11 cellular contexts compared by ENCODE assay signal in genomic region chr19:39144487-39145071, GRCh38. TPM values are rescaled to one million over a fixed set of nuclear protein-coding genes. Genes with fewer than 3 reads are reported as not detected.
A peak's percentile ranks its signal among the peaks of the same experiment; 100 is the strongest.
DNase-seq lines count a peak whose midpoint lies in the region; ATAC-seq, FAIRE-seq and TF ChIP-seq lines count a peak whose summit lies in the region.
"Had no signal": no experiment of that assay in that cellular context is flagged by ENCODE, and none has a peak within 500 bp of the region (broad histone marks: within the 10 kb centered on the region; RNA-seq: fewer than 3 reads in every experiment).

No MANE protein-coding gene starts in this region.

- H3K4me1 ChIP-seq in colonic mucosa = peaks cover 25% of the 10 kb centered on the region
- H3K4me1 ChIP-seq in small intestine (ENCODE audit: control insufficient read depth in 2 of 2, insufficient read depth in 1 of 2, low read depth in 1 of 2, low read length in 1 of 2) = peaks cover 6 to 10% of the 10 kb centered on the region in 2 donors

- peak; percentile 25 for DNase-seq in KBM-7
- DNase-seq in colonic mucosa = peak; percentile 59
- peak; percentile 56 for DNase-seq in left kidney (ENCODE audit: low read depth, low spot score)
- no peak for DNase-seq in small intestine
- DNase-seq in dedifferentiated amniotic fluid mesenchymal stem cell (ENCODE audit: extremely low spot score) = no peak
- no peak for DNase-seq in SIG-M5 treated with dmso at 0.1 percent for 504 hours (lab: John Stamatoyannopoulos, UW; ENCODE audit: unreplicated experiment)
- DNase-seq in NCI-H1930 (lab: John Stamatoyannopoulos, UW) = no peak
- DNase-seq: activated naive CD4-positive, alpha-beta T cell; NCI-H2107; T-helper 9 cell had no signal

- no peaks in the 10 kb centered on the region for H3K27me3 ChIP-seq in colonic mucosa
- no peaks in the 10 kb centered on the region for H3K27me3 ChIP-seq in small intestine (ENCODE audit: control insufficient read depth in 2 of 2, insufficient read depth in 2 of 2, low read length in 2 of 2)

- peak overlapping the region in 1 of 2 donors; percentile 69 for H3K9ac ChIP-seq in colonic mucosa (ENCODE audit: low read depth in 2 of 2, low read length in 2 of 2)

- H3K36me3 ChIP-seq in colonic mucosa = no peaks in the 10 kb centered on the region
- no peaks in the 10 kb centered on the region for H3K36me3 ChIP-seq in small intestine (ENCODE audit: control insufficient read depth in 2 of 2, insufficient read depth in 2 of 2, low read length in 2 of 2)

- H3K4me3 ChIP-seq in colonic mucosa (no peak overlapping the region), small intestine (ENCODE audit: low read depth in 1 of 2, low read length in 2 of 2) (no peak overlapping the region)

- 19 to 22% (median 21%) methylated on average over 6 of the region's 6 CpGs for WGBS in small intestine, 3 donors

- in situ Hi-C loops in KBM-7 (cut with MboI; ENCODE audit: low pct_unique_long_range_greater_than_20kb, low sequenced_read_pairs) = no loop called here

- TF ChIP-seq CTCF in colonic mucosa (IDR thresholded peaks at IDR 0.05) = no peak

- H3K27ac ChIP-seq in colonic mucosa (peak overlapping the region; percentile 62), small intestine (ENCODE audit: low read depth in 1 of 2, low read length in 1 of 2) (peak overlapping the region; percentile 21 to 52)

- no peak for FAIRE-seq in small intestine (lab: Jason Lieb, UNC)

- intact Hi-C loops in colonic mucosa (cut with DNase I) = no loop called here

- H3K9me3 ChIP-seq in colonic mucosa (no peaks in the 10 kb centered on the region), small intestine (ENCODE audit: control insufficient read depth, low read depth) (no peaks in the 10 kb centered on the region)

- ATAC-seq in HG03097 (IDR thresholded peaks at IDR 0.05; ENCODE audit: low FRiP score, unreplicated experiment) = no peak

RNA-seq across cellular contexts. Expression of gene PAK4, which starts 19.0 kb away (rescaled TPM):
- 100 to 1,000 TPM in 1 of 2 donors, 10 to 100 TPM in 1; 85.5 to 127 TPM for total RNA-seq in colonic mucosa
- polyA plus RNA-seq in small intestine = 10 to 100 TPM; 34.6 to 59.7 (median 48.8) TPM

RNA-seq across cellular contexts. Expression of gene NCCRP1, which starts 52.2 kb away (rescaled TPM):
- not detected for total RNA-seq in colonic mucosa
- under 1 TPM in 2 of 3 donors, not detected in 1; 0.13 to 0.45 TPM for polyA plus RNA-seq in small intestine

RNA-seq across cellular contexts. Expression of gene SYCN, which starts 59.5 kb away (rescaled TPM):
- total RNA-seq in colonic mucosa = 1 to 10 TPM in 1 of 2 donors, not detected in 1; 2.1 TPM
- 1 to 10 TPM in 1 of 3 donors, not detected in 2; 2.7 TPM for polyA plus RNA-seq in small intestine

Comparison
In these comparisons a context has a peak if more than half of its experiments do, and no peak if none do; other contexts are left out.
1. DNase-seq: peak in KBM-7 (single experiment), colonic mucosa (single experiment) and left kidney (single experiment); none in small intestine (single experiment), dedifferentiated amniotic fluid mesenchymal stem cell (single experiment), SIG-M5 treated with dmso at 0.1 percent for 504 hours (single experiment) and NCI-H1930 (0 of 2).